In genomic region chr19:36113425-36113824, GRCh38 we compare ENCODE assay signal across 1 cellular context.
TF ChIP-seq lines count a peak whose summit lies in the region.

No MANE protein-coding gene starts in this region.

TF ChIP-seq in K562, 482 proteins besides CTCF, POLR2A, EP300 and RAD21:
- TF ChIP-seq ZBTB33 (CRISPR knock-in tag; IDR thresholded peaks at IDR 0.05): 0 out of 2 replicates have a peak, but pooled peaks have one; percentile 70
- TF ChIP-seq ZNF140 (CRISPR knock-in tag; IDR thresholded peaks at IDR 0.05): no peak
